1 cellular context compared by ENCODE assay signal in the genomic region with DNA sequence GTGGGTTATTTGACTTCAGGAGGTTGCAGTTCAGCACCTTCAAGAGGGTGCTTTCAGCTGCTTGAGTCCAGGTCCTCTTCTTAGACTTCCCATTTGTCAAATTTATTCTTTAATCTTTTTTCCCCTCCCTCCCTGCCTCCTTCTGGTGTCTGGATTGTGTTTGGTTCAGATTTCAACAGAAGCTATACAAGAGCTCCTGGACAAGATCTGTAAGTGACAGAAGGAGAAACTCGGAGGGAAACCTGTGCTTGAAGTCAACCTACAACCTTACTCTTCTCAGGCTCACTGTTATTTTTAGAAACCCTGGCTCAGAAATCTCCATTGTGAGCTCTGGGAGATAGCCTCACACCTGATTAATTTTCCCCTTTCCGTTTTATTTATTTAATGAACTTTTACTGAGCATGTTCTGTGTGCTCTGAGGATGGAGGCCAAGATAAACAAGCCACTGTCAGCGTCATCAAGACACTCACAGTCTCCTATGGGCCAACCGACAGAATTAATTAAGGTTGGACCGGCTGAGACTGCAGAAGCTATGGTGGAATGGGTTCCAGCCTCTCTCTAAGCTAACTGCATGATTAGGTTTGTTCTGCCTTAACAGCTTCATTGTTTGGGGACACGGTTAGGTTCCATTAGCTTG.
TF ChIP-seq lines count a peak whose summit lies in the region.

No MANE protein-coding gene starts in this region.

TF ChIP-seq in GM23338, 12 proteins besides CTCF, POLR2A, EP300 and RAD21 (continued from another document):
- TF ChIP-seq, protein P1, sequence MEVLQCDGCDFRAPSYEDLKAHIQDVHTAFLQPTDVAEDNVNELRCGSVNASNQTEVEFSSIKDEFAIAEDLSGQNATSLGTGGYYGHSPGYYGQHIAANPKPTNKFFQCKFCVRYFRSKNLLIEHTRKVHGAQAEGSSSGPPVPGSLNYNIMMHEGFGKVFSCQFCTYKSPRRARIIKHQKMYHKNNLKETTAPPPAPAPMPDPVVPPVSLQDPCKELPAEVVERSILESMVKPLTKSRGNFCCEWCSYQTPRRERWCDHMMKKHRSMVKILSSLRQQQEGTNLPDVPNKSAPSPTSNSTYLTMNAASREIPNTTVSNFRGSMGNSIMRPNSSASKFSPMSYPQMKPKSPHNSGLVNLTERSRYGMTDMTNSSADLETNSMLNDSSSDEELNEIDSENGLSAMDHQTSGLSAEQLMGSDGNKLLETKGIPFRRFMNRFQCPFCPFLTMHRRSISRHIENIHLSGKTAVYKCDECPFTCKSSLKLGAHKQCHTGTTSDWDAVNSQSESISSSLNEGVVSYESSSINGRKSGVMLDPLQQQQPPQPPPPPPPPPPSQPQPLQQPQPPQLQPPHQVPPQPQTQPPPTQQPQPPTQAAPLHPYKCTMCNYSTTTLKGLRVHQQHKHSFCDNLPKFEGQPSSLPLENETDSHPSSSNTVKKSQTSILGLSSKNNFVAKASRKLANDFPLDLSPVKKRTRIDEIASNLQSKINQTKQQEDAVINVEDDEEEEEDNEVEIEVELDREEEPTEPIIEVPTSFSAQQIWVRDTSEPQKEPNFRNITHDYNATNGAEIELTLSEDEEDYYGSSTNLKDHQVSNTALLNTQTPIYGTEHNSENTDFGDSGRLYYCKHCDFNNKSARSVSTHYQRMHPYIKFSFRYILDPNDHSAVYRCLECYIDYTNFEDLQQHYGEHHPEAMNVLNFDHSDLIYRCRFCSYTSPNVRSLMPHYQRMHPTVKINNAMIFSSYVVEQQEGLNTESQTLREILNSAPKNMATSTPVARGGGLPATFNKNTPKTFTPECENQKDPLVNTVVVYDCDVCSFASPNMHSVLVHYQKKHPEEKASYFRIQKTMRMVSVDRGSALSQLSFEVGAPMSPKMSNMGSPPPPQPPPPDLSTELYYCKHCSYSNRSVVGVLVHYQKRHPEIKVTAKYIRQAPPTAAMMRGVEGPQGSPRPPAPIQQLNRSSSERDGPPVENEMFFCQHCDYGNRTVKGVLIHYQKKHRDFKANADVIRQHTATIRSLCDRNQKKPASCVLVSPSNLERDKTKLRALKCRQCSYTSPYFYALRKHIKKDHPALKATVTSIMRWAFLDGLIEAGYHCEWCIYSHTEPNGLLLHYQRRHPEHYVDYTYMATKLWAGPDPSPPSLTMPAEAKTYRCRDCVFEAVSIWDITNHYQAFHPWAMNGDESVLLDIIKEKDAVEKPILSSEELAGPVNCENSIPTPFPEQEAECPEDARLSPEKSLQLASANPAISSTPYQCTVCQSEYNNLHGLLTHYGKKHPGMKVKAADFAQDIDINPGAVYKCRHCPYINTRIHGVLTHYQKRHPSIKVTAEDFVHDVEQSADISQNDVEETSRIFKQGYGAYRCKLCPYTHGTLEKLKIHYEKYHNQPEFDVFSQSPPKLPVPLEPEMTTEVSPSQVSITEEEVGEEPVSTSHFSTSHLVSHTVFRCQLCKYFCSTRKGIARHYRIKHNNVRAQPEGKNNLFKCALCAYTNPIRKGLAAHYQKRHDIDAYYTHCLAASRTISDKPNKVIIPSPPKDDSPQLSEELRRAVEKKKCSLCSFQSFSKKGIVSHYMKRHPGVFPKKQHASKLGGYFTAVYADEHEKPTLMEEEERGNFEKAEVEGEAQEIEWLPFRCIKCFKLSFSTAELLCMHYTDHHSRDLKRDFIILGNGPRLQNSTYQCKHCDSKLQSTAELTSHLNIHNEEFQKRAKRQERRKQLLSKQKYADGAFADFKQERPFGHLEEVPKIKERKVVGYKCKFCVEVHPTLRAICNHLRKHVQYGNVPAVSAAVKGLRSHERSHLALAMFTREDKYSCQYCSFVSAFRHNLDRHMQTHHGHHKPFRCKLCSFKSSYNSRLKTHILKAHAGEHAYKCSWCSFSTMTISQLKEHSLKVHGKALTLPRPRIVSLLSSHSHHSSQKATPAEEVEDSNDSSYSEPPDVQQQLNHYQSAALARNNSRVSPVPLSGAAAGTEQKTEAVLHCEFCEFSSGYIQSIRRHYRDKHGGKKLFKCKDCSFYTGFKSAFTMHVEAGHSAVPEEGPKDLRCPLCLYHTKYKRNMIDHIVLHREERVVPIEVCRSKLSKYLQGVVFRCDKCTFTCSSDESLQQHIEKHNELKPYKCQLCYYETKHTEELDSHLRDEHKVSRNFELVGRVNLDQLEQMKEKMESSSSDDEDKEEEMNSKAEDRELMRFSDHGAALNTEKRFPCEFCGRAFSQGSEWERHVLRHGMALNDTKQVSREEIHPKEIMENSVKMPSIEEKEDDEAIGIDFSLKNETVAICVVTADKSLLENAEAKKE (CRISPR knock-in tag; IDR thresholded peaks at IDR 0.05): no peak
- TF ChIP-seq POLR2AphosphoS5 (IDR thresholded peaks at IDR 0.05; ENCODE audit: low read depth): no peak
- TF ChIP-seq CREB1 (CRISPR knock-in tag; IDR thresholded peaks at IDR 0.05; ENCODE audit: low read depth): no peak
- TF ChIP-seq, protein P2, sequence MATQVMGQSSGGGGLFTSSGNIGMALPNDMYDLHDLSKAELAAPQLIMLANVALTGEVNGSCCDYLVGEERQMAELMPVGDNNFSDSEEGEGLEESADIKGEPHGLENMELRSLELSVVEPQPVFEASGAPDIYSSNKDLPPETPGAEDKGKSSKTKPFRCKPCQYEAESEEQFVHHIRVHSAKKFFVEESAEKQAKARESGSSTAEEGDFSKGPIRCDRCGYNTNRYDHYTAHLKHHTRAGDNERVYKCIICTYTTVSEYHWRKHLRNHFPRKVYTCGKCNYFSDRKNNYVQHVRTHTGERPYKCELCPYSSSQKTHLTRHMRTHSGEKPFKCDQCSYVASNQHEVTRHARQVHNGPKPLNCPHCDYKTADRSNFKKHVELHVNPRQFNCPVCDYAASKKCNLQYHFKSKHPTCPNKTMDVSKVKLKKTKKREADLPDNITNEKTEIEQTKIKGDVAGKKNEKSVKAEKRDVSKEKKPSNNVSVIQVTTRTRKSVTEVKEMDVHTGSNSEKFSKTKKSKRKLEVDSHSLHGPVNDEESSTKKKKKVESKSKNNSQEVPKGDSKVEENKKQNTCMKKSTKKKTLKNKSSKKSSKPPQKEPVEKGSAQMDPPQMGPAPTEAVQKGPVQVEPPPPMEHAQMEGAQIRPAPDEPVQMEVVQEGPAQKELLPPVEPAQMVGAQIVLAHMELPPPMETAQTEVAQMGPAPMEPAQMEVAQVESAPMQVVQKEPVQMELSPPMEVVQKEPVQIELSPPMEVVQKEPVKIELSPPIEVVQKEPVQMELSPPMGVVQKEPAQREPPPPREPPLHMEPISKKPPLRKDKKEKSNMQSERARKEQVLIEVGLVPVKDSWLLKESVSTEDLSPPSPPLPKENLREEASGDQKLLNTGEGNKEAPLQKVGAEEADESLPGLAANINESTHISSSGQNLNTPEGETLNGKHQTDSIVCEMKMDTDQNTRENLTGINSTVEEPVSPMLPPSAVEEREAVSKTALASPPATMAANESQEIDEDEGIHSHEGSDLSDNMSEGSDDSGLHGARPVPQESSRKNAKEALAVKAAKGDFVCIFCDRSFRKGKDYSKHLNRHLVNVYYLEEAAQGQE (IDR thresholded peaks at IDR 0.05; ENCODE audit: unreplicated experiment): no peak
- TF ChIP-seq, protein P3, sequence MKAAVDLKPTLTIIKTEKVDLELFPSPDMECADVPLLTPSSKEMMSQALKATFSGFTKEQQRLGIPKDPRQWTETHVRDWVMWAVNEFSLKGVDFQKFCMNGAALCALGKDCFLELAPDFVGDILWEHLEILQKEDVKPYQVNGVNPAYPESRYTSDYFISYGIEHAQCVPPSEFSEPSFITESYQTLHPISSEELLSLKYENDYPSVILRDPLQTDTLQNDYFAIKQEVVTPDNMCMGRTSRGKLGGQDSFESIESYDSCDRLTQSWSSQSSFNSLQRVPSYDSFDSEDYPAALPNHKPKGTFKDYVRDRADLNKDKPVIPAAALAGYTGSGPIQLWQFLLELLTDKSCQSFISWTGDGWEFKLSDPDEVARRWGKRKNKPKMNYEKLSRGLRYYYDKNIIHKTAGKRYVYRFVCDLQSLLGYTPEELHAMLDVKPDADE (IDR thresholded peaks at IDR 0.05): no peak
- no peak for TF ChIP-seq EZH2 (IDR thresholded peaks at IDR 0.05; ENCODE audit: low read depth, unreplicated experiment)
